In the genomic region with DNA sequence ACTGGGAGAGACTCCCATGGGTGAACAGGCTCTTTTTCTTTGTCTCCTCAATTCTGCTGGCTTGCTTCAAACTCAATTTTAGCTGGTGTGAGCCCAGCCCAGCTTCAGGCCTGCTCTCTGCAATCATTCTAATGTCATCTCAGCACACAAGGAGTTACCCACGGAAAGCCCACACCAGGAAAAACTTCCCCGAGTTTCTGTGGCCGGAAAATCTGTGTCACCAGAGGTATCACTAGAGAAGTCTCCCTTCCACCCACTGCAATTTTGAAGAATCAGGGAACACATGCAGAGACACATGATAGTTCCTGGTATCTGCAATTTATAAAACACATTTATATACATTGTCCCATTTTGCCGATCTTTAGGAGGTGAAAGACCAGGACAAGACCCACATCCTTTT, we compare ENCODE assay signal across 11 cellular contexts. TPM values are rescaled to one million over a fixed set of nuclear protein-coding genes. Genes with fewer than 3 reads are reported as not detected.
DNase-seq lines count a peak whose midpoint lies in the region; ATAC-seq, FAIRE-seq and TF ChIP-seq lines count a peak whose summit lies in the region.
"Had no signal": no experiment of that assay in that cellular context is flagged by ENCODE, and none has a peak within 500 bp of the region (broad histone marks: within the 10 kb centered on the region; RNA-seq: fewer than 3 reads in every experiment).

No MANE protein-coding gene starts in this region.

- no peaks in the 10 kb centered on the region for H3K27me3 Mint-ChIP-seq in activated naive CD4-positive, alpha-beta T cell treated with anti-CD3 and anti-CD28 coated beads for 36 hours (ENCODE audit: low read depth)
- no peaks in the 10 kb centered on the region for H3K27me3 Mint-ChIP-seq in progenitor cell of endocrine pancreas
- no peaks in the 10 kb centered on the region for H3K27me3 Mint-ChIP-seq in stimulated activated naive CD8-positive, alpha-beta T cell treated with anti-CD3 and anti-CD28 coated beads, Interleukin-15, Interleukin-2, amounts not matched to agents 100 ng/mL and 50 ng/mL, for 24 hours

- TF ChIP-seq CTCF in progenitor cell of endocrine pancreas (IDR thresholded peaks at IDR 0.05; ENCODE audit: unreplicated experiment): no peak
- TF ChIP-seq CTCF in D721Med (IDR thresholded peaks at IDR 0.05; ENCODE audit: insufficient read depth, missing control alignments): no peak

- DNase-seq in UCSD-AML1 (lab: John Stamatoyannopoulos, UW; ENCODE audit: unreplicated experiment) (peak; percentile 15), progenitor cell of endocrine pancreas (ENCODE audit: low spot score, unreplicated experiment) (no peak), NCI-H187 (lab: John Stamatoyannopoulos, UW) (no peak), SW 1271 (lab: John Stamatoyannopoulos, UW) (no peak), D721Med (ENCODE audit: insufficient read length, low spot score) (no peak)
- DNase-seq in activated naive CD4-positive, alpha-beta T cell treated with anti-CD3 and anti-CD28 coated beads for 36 hours: peak; percentile 82
- DNase-seq: GF-D8, midbrain, RPMI8226 had no signal

- H3K27ac Mint-ChIP-seq in activated naive CD4-positive, alpha-beta T cell treated with anti-CD3 and anti-CD28 coated beads for 36 hours: peak overlapping the region; percentile 96
- peak overlapping the region; percentile 62 for H3K27ac Mint-ChIP-seq in progenitor cell of endocrine pancreas
- peak overlapping the region; percentile 99 for H3K27ac Mint-ChIP-seq in stimulated activated naive CD8-positive, alpha-beta T cell treated with anti-CD3 and anti-CD28 coated beads, Interleukin-15, Interleukin-2, amounts not matched to agents 100 ng/mL and 50 ng/mL, for 24 hours

- CTCF ChIA-PET in activated naive CD4-positive, alpha-beta T cell treated with anti-CD3 and anti-CD28 coated beads for 36 hours (lab: Charles Lee): interaction anchor here (1.0 to 5.6 kb wide), 11 partner anchors 8 to 102 kb away, joined by 3 to 36 read pairs (median 4); partner anchors contain the start of gene NDFIP1

- intact Hi-C loops in activated naive CD4-positive, alpha-beta T cell treated with anti-CD3 and anti-CD28 coated beads for 36 hours (cut with micrococcal nuclease): loop anchor here (1.0 to 10.0 kb wide), 9 partner anchors 9 to 730 kb away; partner anchors contain the start of gene NDFIP1

- no peaks in the 10 kb centered on the region for H3K9me3 Mint-ChIP-seq in activated naive CD4-positive, alpha-beta T cell treated with anti-CD3 and anti-CD28 coated beads for 36 hours
- no peaks in the 10 kb centered on the region for H3K9me3 Mint-ChIP-seq in progenitor cell of endocrine pancreas (ENCODE audit: low read depth)
- H3K9me3 Mint-ChIP-seq in stimulated activated naive CD8-positive, alpha-beta T cell treated with anti-CD3 and anti-CD28 coated beads, Interleukin-15, Interleukin-2, amounts not matched to agents 100 ng/mL and 50 ng/mL, for 24 hours: no peaks in the 10 kb centered on the region

- no peak for ATAC-seq in HG03442 (IDR thresholded peaks at IDR 0.05; ENCODE audit: unreplicated experiment)

- peak overlapping the region; percentile 48 for H3K4me3 Mint-ChIP-seq in activated naive CD4-positive, alpha-beta T cell treated with anti-CD3 and anti-CD28 coated beads for 36 hours
- no peak overlapping the region for H3K4me3 Mint-ChIP-seq in progenitor cell of endocrine pancreas (ENCODE audit: low read depth)
- H3K4me3 Mint-ChIP-seq in stimulated activated naive CD8-positive, alpha-beta T cell treated with anti-CD3 and anti-CD28 coated beads, Interleukin-15, Interleukin-2, amounts not matched to agents 100 ng/mL and 50 ng/mL, for 24 hours: peak overlapping the region; percentile 71

- peaks cover 78% of the 10 kb centered on the region for H3K4me1 Mint-ChIP-seq in activated naive CD4-positive, alpha-beta T cell treated with anti-CD3 and anti-CD28 coated beads for 36 hours (ENCODE audit: low read depth)
- peaks cover 34% of the 10 kb centered on the region for H3K4me1 Mint-ChIP-seq in progenitor cell of endocrine pancreas (ENCODE audit: low read depth)
- H3K4me1 Mint-ChIP-seq in stimulated activated naive CD8-positive, alpha-beta T cell treated with anti-CD3 and anti-CD28 coated beads, Interleukin-15, Interleukin-2, amounts not matched to agents 100 ng/mL and 50 ng/mL, for 24 hours (ENCODE audit: low read depth): peaks cover 92% of the 10 kb centered on the region

- no peaks in the 10 kb centered on the region for H3K36me3 Mint-ChIP-seq in activated naive CD4-positive, alpha-beta T cell treated with anti-CD3 and anti-CD28 coated beads for 36 hours (ENCODE audit: low read depth)
- no peaks in the 10 kb centered on the region for H3K36me3 Mint-ChIP-seq in progenitor cell of endocrine pancreas (ENCODE audit: insufficient read depth)
- no peaks in the 10 kb centered on the region for H3K36me3 Mint-ChIP-seq in stimulated activated naive CD8-positive, alpha-beta T cell treated with anti-CD3 and anti-CD28 coated beads, Interleukin-15, Interleukin-2, amounts not matched to agents 100 ng/mL and 50 ng/mL, for 24 hours (ENCODE audit: low read depth)

- FAIRE-seq in D721Med (lab: Jason Lieb, UNC): no peak

RNA-seq across cellular contexts. Expression of gene NDFIP1, which starts 13.5 kb away (rescaled TPM):
- total RNA-seq in activated naive CD4-positive, alpha-beta T cell treated with anti-CD3 and anti-CD28 coated beads for 36 hours: 100 to 1,000 TPM; 103 to 104 TPM
- total RNA-seq in progenitor cell of endocrine pancreas: 228 and 247 TPM in 2 replicates

Comparison
In these comparisons a context has a peak if more than half of its experiments do, and no peak if none do; other contexts are left out.
1. DNase-seq: peak in UCSD-AML1 (single experiment) and activated naive CD4-positive, alpha-beta T cell treated with anti-CD3 and anti-CD28 coated beads for 36 hours (single experiment); none in progenitor cell of endocrine pancreas (single experiment), NCI-H187 (0 of 2), SW 1271 (0 of 2) and D721Med (single experiment).
2. Peak in every context shown above with its lines, with median percentiles within 50 percentile points of each other: H3K27ac Mint-ChIP-seq.